In the genomic region with DNA sequence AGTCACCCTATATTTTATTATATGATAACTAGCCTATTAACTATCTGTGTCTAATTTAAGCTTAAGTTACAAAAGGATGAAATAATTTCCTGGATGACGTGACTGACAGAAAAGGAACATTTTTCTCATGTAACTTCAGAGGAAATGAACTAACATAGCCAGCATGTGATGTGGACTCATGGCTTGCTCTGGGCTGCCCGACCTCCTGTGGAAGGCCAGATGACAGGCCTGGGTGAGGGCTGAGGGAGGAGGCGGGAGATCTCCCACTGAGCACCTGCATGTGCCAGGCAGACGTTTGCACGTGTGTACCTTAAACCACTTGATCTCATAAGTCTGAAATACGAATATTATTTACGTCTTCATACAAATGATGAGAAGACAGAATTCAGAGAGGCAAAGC, we compare ENCODE assay signal across 1 cellular context.
A peak's percentile ranks its signal among the peaks of the same experiment; 100 is the strongest.
TF ChIP-seq lines count a peak whose summit lies in the region.

No MANE protein-coding gene starts in this region.

TF ChIP-seq in SK-N-SH, 30 proteins besides CTCF, POLR2A, EP300 and RAD21 (continued from another document):
- TF ChIP-seq, protein P1, sequence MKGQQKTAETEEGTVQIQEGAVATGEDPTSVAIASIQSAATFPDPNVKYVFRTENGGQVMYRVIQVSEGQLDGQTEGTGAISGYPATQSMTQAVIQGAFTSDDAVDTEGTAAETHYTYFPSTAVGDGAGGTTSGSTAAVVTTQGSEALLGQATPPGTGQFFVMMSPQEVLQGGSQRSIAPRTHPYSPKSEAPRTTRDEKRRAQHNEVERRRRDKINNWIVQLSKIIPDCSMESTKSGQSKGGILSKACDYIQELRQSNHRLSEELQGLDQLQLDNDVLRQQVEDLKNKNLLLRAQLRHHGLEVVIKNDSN (IDR thresholded peaks at IDR 0.05; ENCODE audit: borderline replicate concordance, low read depth), result no peak; the same call in 1 of the 2 replicates
- TF ChIP-seq TCF12 (IDR thresholded peaks at IDR 0.05) (peak; percentile 48), MEF2A (IDR thresholded peaks at IDR 0.05; ENCODE audit: borderline replicate concordance, low read depth) (peak; percentile 57; the same call in 1 of the 2 replicates)
TF ChIP-seq in SK-N-SH: peak in this region for 5.
